21 cellular contexts compared by ENCODE assay signal in the genomic region with DNA sequence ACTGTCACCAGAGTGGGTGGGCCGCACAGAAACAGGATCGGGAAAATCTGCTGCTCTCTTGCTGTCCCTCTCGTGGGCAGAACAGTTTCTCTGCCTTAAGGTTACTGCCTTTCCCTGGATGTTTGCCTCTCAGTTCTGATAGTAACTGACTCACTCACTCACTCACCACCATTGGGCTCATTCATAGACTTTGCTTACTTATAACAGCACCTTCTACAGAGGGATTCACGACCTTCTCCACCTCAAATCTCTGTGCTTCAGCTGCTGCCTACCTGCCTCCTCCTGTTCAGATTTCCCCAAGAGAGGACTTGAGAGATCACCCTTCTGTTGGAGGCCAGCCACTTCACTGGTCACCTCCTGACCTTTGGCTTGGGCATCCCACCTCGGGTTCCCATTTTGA.
"Had no signal": no experiment of that assay in that cellular context is flagged by ENCODE, and none has a peak within 500 bp of the region (broad histone marks: within the 10 kb centered on the region; RNA-seq: fewer than 3 reads in every experiment).

No MANE protein-coding gene starts in this region.

- H3K27ac Mint-ChIP-seq: activated naive CD8-positive, alpha-beta T cell; brain; mesothelial cell of epicardium; type B pancreatic cell; WTC11 had no signal

- DNase-seq: activated effector memory CD4-positive, alpha-beta T cell treated with anti-CD3 and anti-CD28 coated beads, Interleukin-2, amount 50 U/mL, for 16 hours; central memory CD4-positive, alpha-beta T cell; dorsolateral prefrontal cortex; foreskin melanocyte; glutamatergic neuron; occipital lobe; retina; stimulated activated CD4-positive, alpha-beta T cell treated with anti-CD3 and anti-CD28 coated beads, Interleukin-2, amount 100 ng/mL, for 24 hours; stomach; testis had no signal

- H3K4me1 Mint-ChIP-seq: mesothelial cell of epicardium had no signal

- H3K36me3 Mint-ChIP-seq: activated naive CD8-positive, alpha-beta T cell; brain; mesothelial cell of epicardium; natural killer cell treated with Interleukin-12 subunit alpha and Interleukin-12 subunit beta and Interleukin-15 and Interleukin-18, amount 100 ng/mL, for 72 hours; type B pancreatic cell; WTC11 had no signal

- ATAC-seq: left lobe of liver; natural killer cell treated with Interleukin-12 subunit alpha and Interleukin-12 subunit beta and Interleukin-15 and Interleukin-18, amount 100 ng/mL, for 72 hours; WTC11 had no signal

- H3K27ac ChIP-seq: dorsolateral prefrontal cortex, SK-N-MC, stomach, testis had no signal

- H3K4me3 Mint-ChIP-seq: activated naive CD8-positive, alpha-beta T cell; brain; mesothelial cell of epicardium; natural killer cell treated with Interleukin-12 subunit alpha and Interleukin-12 subunit beta and Interleukin-15 and Interleukin-18, amount 100 ng/mL, for 72 hours; type B pancreatic cell; WTC11 had no signal

- FAIRE-seq: colon, keratinocyte, TTC549 had no signal

- H3K9me3 Mint-ChIP-seq: brain; mesothelial cell of epicardium; natural killer cell treated with Interleukin-12 subunit alpha and Interleukin-12 subunit beta and Interleukin-15 and Interleukin-18, amount 100 ng/mL, for 72 hours; type B pancreatic cell had no signal

- H3K27me3 Mint-ChIP-seq: activated naive CD8-positive, alpha-beta T cell; natural killer cell treated with Interleukin-12 subunit alpha and Interleukin-12 subunit beta and Interleukin-15 and Interleukin-18, amount 100 ng/mL, for 72 hours; type B pancreatic cell had no signal
